18 cellular contexts compared by ENCODE assay signal in genomic region chr10:517872-518475, GRCh38.
DNase-seq lines count a peak whose midpoint lies in the region; ATAC-seq, FAIRE-seq and TF ChIP-seq lines count a peak whose summit lies in the region.
"Had no signal": no experiment of that assay in that cellular context is flagged by ENCODE, and none has a peak within 500 bp of the region (broad histone marks: within the 10 kb centered on the region; RNA-seq: fewer than 3 reads in every experiment).

No MANE protein-coding gene starts in this region.

- H3K9me2 ChIP-seq in DOHH2 (replicated peaks; ENCODE audit: control insufficient read depth, low read length) = no peaks in the 10 kb centered on the region

- H3K4me3 Mint-ChIP-seq in T-helper 17 cell = no peak overlapping the region
- peak overlapping the region; percentile 71 for H3K4me3 Mint-ChIP-seq in glutamatergic neuron (ENCODE audit: unreplicated experiment)
- no peak overlapping the region for H3K4me3 Mint-ChIP-seq in stimulated activated effector memory CD8-positive, alpha-beta T cell treated with anti-CD3 and anti-CD28 coated beads, Interleukin-12 subunit alpha, Interleukin-12 subunit beta, amount 100 ng/mL, for 72 hours
- H3K4me3 Mint-ChIP-seq in HFFc6 = no peak overlapping the region
- H3K4me3 Mint-ChIP-seq: CD4-positive, CD25-positive, alpha-beta regulatory T cell had no signal

- ATAC-seq in T-helper 17 cell = no peak
- peak; percentile 27 to 61 (median 36) for ATAC-seq in psoas muscle
- no peak for ATAC-seq in stimulated activated effector memory CD8-positive, alpha-beta T cell treated with anti-CD3 and anti-CD28 coated beads, Interleukin-12 subunit alpha, Interleukin-12 subunit beta, amount 100 ng/mL, for 72 hours
- ATAC-seq: Panc1, Right ventricle myocardium inferior had no signal

- peak overlapping the region; percentile 13 for H3K27ac ChIP-seq in DOHH2 (ENCODE audit: low read depth, low read length)
- peak overlapping the region; percentile 14 for H3K27ac ChIP-seq in psoas muscle
- H3K27ac ChIP-seq: KMS-11 had no signal

- H3K4me1 ChIP-seq in DOHH2 (ENCODE audit: control insufficient read depth, low read length) (peaks cover 93% of the 10 kb centered on the region), psoas muscle (peaks cover 35% of the 10 kb centered on the region)

- H3F3A ChIP-seq in DOHH2 (ENCODE audit: control insufficient read depth, insufficient read depth) = peaks cover 54% of the 10 kb centered on the region

- H3K27me3 Mint-ChIP-seq in T-helper 17 cell = peaks cover 48% of the 10 kb centered on the region
- peaks cover 20% of the 10 kb centered on the region for H3K27me3 Mint-ChIP-seq in glutamatergic neuron (ENCODE audit: unreplicated experiment)
- peaks cover 1% of the 10 kb centered on the region; the same call in 1 of the 2 replicates for H3K27me3 Mint-ChIP-seq in HFFc6 (ENCODE audit: insufficient read depth)

- peaks cover 18% of the 10 kb centered on the region for H3K79me2 ChIP-seq in DOHH2 (ENCODE audit: control insufficient read depth, low read length)

- H3K36me3 ChIP-seq in DOHH2 (ENCODE audit: control insufficient read depth, low read length) = peaks cover 12% of the 10 kb centered on the region
- no peaks in the 10 kb centered on the region for H3K36me3 ChIP-seq in psoas muscle (ENCODE audit: insufficient read depth in 1 of 2, low read depth in 1 of 2)

- no peak overlapping the region for H3K4me2 ChIP-seq in DOHH2 (ENCODE audit: low read length)
- H3K4me2 ChIP-seq: KMS-11 had no signal

- H4K20me1 ChIP-seq in DOHH2 (ENCODE audit: control insufficient read depth, insufficient read depth, low read depth, low read length) = no peaks in the 10 kb centered on the region

- in situ Hi-C loops in ACHN (cut with HindIII; ENCODE audit: low pct_ligation_motif_present, low pct_unique_long_range_greater_than_20kb, low sequenced_read_pairs) = no loop called here

- no peaks in the 10 kb centered on the region for H3K9me3 ChIP-seq in DOHH2 (ENCODE audit: control insufficient read depth, insufficient read depth, low read length)
- no peaks in the 10 kb centered on the region for H3K9me3 ChIP-seq in T-helper 17 cell (ENCODE audit: control insufficient read depth, low read length, poor library complexity, severe bottlenecking)
- H3K9me3 ChIP-seq in psoas muscle = no peaks in the 10 kb centered on the region

- DNase-seq in T-helper 17 cell = no peak
- no peak for DNase-seq in glutamatergic neuron
- peak in 1 of 2 donors; percentile 13 for DNase-seq in psoas muscle
- DNase-seq in stimulated activated effector memory CD8-positive, alpha-beta T cell treated with anti-CD3 and anti-CD28 coated beads, Interleukin-12 subunit alpha, Interleukin-12 subunit beta, amount 100 ng/mL, for 72 hours (ENCODE audit: low spot score in 2 of 2) = no peak
- DNase-seq in GM12892 (ENCODE audit: insufficient read length) = no peak
- no peak for DNase-seq in ACHN
- no peak for DNase-seq in HFFc6
- DNase-seq: AML-193; CD4-positive, CD25-positive, alpha-beta regulatory T cell; DMS53; HCEC 1CT; NCI-H1092 treated with DMSO at 0.1 percent for 48 hours; NCI-H1694; NCI-H748 treated with DMSO at 0.1 percent for 48 hours had no signal

- H3K9me3 Mint-ChIP-seq in glutamatergic neuron (ENCODE audit: unreplicated experiment) (peaks cover 25% of the 10 kb centered on the region), HFFc6 (no peaks in the 10 kb centered on the region)
- H3K9me3 Mint-ChIP-seq in stimulated activated effector memory CD8-positive, alpha-beta T cell treated with anti-CD3 and anti-CD28 coated beads, Interleukin-12 subunit alpha, Interleukin-12 subunit beta, amount 100 ng/mL, for 72 hours = no peaks in the 10 kb centered on the region

- H3K27me3 ChIP-seq in DOHH2 (ENCODE audit: control insufficient read depth, low read length) (no peaks in the 10 kb centered on the region), psoas muscle (ENCODE audit: insufficient read depth in 3 of 3, low read length in 2 of 3) (no peaks in the 10 kb centered on the region)

- no peak overlapping the region for H3K4me3 ChIP-seq in DOHH2 (ENCODE audit: low read length)
- H3K4me3 ChIP-seq in psoas muscle = no peak overlapping the region

- H3K36me3 Mint-ChIP-seq in T-helper 17 cell (ENCODE audit: low read depth) (peaks cover 2% of the 10 kb centered on the region), glutamatergic neuron (ENCODE audit: unreplicated experiment) (no peaks in the 10 kb centered on the region), HFFc6 (ENCODE audit: low read depth) (no peaks in the 10 kb centered on the region; the same call in 1 of the 2 replicates)
- H3K36me3 Mint-ChIP-seq in stimulated activated effector memory CD8-positive, alpha-beta T cell treated with anti-CD3 and anti-CD28 coated beads, Interleukin-12 subunit alpha, Interleukin-12 subunit beta, amount 100 ng/mL, for 72 hours = no peaks in the 10 kb centered on the region
- H3K36me3 Mint-ChIP-seq: CD4-positive, CD25-positive, alpha-beta regulatory T cell had no signal

- FAIRE-seq in GM12892 (lab: Jason Lieb, UNC) = no peak

- no peak for TF ChIP-seq CTCF in DOHH2 (IDR thresholded peaks at IDR 0.05; ENCODE audit: low read depth, low read length, poor library complexity, severe bottlenecking)
- TF ChIP-seq CTCF in glutamatergic neuron (IDR thresholded peaks at IDR 0.05; ENCODE audit: partially characterized antibody, unreplicated experiment) = no peak
- no peak for TF ChIP-seq CTCF in psoas muscle (IDR thresholded peaks at IDR 0.05)
- TF ChIP-seq CTCF in HFFc6 (IDR thresholded peaks at IDR 0.05) = no peak

- H3K27ac Mint-ChIP-seq in T-helper 17 cell = peak overlapping the region; percentile 53
- H3K27ac Mint-ChIP-seq in glutamatergic neuron (ENCODE audit: unreplicated experiment) = peak overlapping the region; percentile 69
- H3K27ac Mint-ChIP-seq in stimulated activated effector memory CD8-positive, alpha-beta T cell treated with anti-CD3 and anti-CD28 coated beads, Interleukin-12 subunit alpha, Interleukin-12 subunit beta, amount 100 ng/mL, for 72 hours = no peak overlapping the region
- H3K27ac Mint-ChIP-seq in HFFc6 = no peak overlapping the region

- TF ChIP-seq POLR2A in GM12892 (IDR thresholded peaks at IDR 0.05; ENCODE audit: low read depth, low read length) = no peak

- H3K4me1 Mint-ChIP-seq in T-helper 17 cell (peaks cover 11% of the 10 kb centered on the region), glutamatergic neuron (ENCODE audit: low read depth, unreplicated experiment) (peaks cover 76% of the 10 kb centered on the region), HFFc6 (ENCODE audit: low read depth) (peaks cover 31% of the 10 kb centered on the region)
- peaks cover 15% of the 10 kb centered on the region for H3K4me1 Mint-ChIP-seq in stimulated activated effector memory CD8-positive, alpha-beta T cell treated with anti-CD3 and anti-CD28 coated beads, Interleukin-12 subunit alpha, Interleukin-12 subunit beta, amount 100 ng/mL, for 72 hours

- WGBS in psoas muscle, 3 donors = 54 to 73% (median 56%) methylated on average over 15 of the region's 15 CpGs

- intact Hi-C loops in psoas muscle (cut with DNase I) = no loop called here

Comparison
In these comparisons a context has a peak if more than half of its experiments do, and no peak if none do; other contexts are left out.
1. ATAC-seq: peak in psoas muscle (4 of 4); none in T-helper 17 cell (single experiment) and stimulated activated effector memory CD8-positive, alpha-beta T cell treated with anti-CD3 and anti-CD28 coated beads, Interleukin-12 subunit alpha, Interleukin-12 subunit beta, amount 100 ng/mL, for 72 hours (single experiment).
2. H3K27ac Mint-ChIP-seq: peak in T-helper 17 cell (single experiment) and glutamatergic neuron (single experiment); none in stimulated activated effector memory CD8-positive, alpha-beta T cell treated with anti-CD3 and anti-CD28 coated beads, Interleukin-12 subunit alpha, Interleukin-12 subunit beta, amount 100 ng/mL, for 72 hours (single experiment) and HFFc6 (single experiment).